Comparison of ENCODE assay signal across 9 cellular contexts in the genomic region with DNA sequence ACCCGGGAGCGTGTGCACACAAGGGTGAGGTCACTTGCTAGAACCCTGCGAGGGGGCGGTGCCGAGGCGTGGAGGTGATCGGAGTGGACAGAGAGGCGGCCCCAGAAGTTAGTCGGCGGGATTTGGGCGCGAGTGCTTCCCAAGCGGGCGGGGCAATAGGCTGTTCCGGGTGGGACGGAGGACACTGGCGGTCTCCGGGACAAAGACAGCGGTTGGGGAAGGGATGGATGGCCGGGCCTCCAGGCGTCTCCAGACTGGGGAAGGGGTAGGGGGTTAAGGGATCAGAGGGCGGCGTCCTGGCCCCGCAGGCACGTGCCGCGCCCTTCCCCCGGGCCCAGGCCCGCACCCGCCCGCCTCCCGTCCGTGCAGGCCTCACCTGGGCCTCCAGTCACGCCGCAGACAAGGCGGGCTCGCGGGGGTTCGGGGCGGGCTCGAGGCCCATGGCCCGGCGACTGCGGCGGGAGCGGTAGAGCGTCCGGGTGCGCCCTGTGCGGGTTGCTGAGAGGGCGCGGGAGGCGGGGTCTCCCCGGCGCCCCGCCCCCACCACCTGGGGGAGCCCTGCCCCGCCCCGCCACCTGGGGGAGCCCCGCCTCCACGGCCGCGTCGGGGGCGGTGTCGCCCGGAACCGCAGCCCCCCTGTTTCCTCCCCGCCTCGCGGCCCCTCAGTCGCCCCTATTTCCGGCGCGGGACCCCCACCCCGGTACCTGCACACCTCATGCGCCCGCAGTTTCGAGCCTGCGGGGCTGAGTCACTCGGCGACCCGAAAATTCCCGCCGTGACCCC. TPM values are rescaled to one million over a fixed set of nuclear protein-coding genes. Genes with fewer than 3 reads are reported as not detected.
A peak's percentile ranks its signal among the peaks of the same experiment; 100 is the strongest.
DNase-seq lines count a peak whose midpoint lies in the region; ATAC-seq and TF ChIP-seq lines count a peak whose summit lies in the region.
"Had no signal": no experiment of that assay in that cellular context is flagged by ENCODE, and none has a peak within 500 bp of the region (broad histone marks: within the 10 kb centered on the region; RNA-seq: fewer than 3 reads in every experiment).

Gene LPAR2, minus strand, starts transcription at position 505 of the 783 bp plus-strand sequence. CDS start 945 bp downstream, outside the sequence.

- no peaks in the 10 kb centered on the region for H3K9me3 Mint-ChIP-seq in immature natural killer cell

- H3K36me3 Mint-ChIP-seq in immature natural killer cell: peaks cover 4 to 5% (median 4%) of the 10 kb centered on the region in 3 donors

- peaks cover 6 to 8% of the 10 kb centered on the region in 2 donors for H3K4me1 ChIP-seq in ascending aorta

- peak within 1 kb of the TSS; percentile 73 to 92 (median 86) for H3K27ac Mint-ChIP-seq in immature natural killer cell

- peaks cover 16 to 18% of the 10 kb centered on the region in 2 donors for H3K4me1 Mint-ChIP-seq in immature natural killer cell

- ATAC-seq in HG03159 (IDR thresholded peaks at IDR 0.05; ENCODE audit: unreplicated experiment): peak; percentile 60
- no peak for ATAC-seq in HG02970 (IDR thresholded peaks at IDR 0.05; ENCODE audit: low FRiP score, unreplicated experiment)

- intact Hi-C loops in ascending aorta (cut with DNase I): no loop called here

- no peak within 1 kb of the TSS for H3K27ac ChIP-seq in ascending aorta
- H3K27ac ChIP-seq: 22Rv1 had no signal

- peaks cover 0 to 3% of the 10 kb centered on the region in 2 donors for H3K36me3 ChIP-seq in ascending aorta

- peak within 1 kb of the TSS; percentile 55 to 59 for H3K4me3 ChIP-seq in ascending aorta

- peaks cover 4 to 16% (median 6%) of the 10 kb centered on the region in 3 donors for H3K27me3 Mint-ChIP-seq in immature natural killer cell (ENCODE audit: low read depth in 3 of 3)

- TF ChIP-seq CTCF in ascending aorta (IDR thresholded peaks at IDR 0.05): no peak

- H3K4me3 Mint-ChIP-seq in immature natural killer cell: peak within 1 kb of the TSS; percentile 83 to 93 (median 84)

- DNase-seq in DMS 273 (lab: John Stamatoyannopoulos, UW; ENCODE audit: unreplicated experiment) (peak; percentile 76), DMS 273 treated with DMSO at 0.1 percent for 48 hours (lab: John Stamatoyannopoulos, UW) (no peak), SW480 (ENCODE audit: low spot score) (peak; percentile 82), ascending aorta (ENCODE audit: low spot score in 2 of 2) (no peak), immature natural killer cell (peak; percentile 56 to 67 (median 66))
- DNase-seq in stimulated activated CD4-positive, alpha-beta T cell treated with anti-CD3 and anti-CD28 coated beads, Interleukin-2, amount 100 ng/mL, for 48 hours: peak; percentile 42 to 64

- H3K9me3 ChIP-seq in ascending aorta: no peaks in the 10 kb centered on the region

- peaks cover 10% of the 10 kb centered on the region for H3K27me3 ChIP-seq in ascending aorta

RNA-seq across cellular contexts. Expression of gene LPAR2, which starts in this region (rescaled TPM):
- 0.75 TPM for total RNA-seq in ascending aorta
- polyA plus RNA-seq in immature natural killer cell: 1 to 10 TPM; 3.8 to 5.9 (median 4.6) TPM

Comparison
In these comparisons a context has a peak if more than half of its experiments do, and no peak if none do; other contexts are left out.
1. DNase-seq: peak in DMS 273 (single experiment), SW480 (single experiment), immature natural killer cell (3 of 3) and stimulated activated CD4-positive, alpha-beta T cell treated with anti-CD3 and anti-CD28 coated beads, Interleukin-2, amount 100 ng/mL, for 48 hours (2 of 2); none in DMS 273 treated with DMSO at 0.1 percent for 48 hours (single experiment) and ascending aorta (0 of 2).